In the genomic region with DNA sequence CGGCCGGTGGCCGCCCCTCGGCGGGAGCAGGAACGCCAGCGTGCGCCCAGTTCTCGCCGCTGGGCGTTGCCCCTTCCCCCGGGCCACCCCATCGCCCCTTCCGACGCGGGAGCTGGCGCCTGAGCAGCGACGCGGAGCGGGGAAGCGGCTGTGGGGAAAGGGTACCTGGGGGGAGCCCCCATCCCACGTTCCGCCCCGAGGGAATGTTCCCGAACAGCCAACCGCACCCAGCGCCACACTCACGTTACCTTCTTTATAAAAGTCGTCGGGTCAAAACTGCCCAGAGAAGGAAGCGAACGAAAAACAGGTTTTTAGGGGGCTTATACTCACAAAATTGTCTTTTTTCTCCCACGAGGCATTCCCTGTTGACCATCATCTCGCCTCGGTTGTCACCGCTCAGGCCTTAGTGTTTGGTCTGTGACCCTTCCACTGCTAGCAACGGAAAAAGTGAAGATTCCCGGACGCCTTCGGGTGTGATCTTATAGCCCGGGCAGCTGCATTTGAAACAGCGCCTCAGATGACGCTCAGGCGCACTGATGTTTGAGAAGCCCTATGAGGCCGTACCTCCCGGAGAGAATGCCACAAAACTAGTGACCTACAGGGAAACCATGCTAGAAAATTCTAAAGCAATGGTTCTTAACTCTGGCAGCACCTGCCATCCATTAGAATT, we compare ENCODE assay signal across 8 cellular contexts. TPM values are rescaled to one million over a fixed set of nuclear protein-coding genes. Genes with fewer than 3 reads are reported as not detected.
DNase-seq lines count a peak whose midpoint lies in the region; ATAC-seq and TF ChIP-seq lines count a peak whose summit lies in the region.

No MANE protein-coding gene starts in this region.

- H3K9me3 ChIP-seq in psoas muscle: no peaks in the 10 kb centered on the region

- no peaks in the 10 kb centered on the region for H3K36me3 ChIP-seq in psoas muscle (ENCODE audit: insufficient read depth in 1 of 2, low read depth in 1 of 2)

- 1 to 4% (median 1%) methylated on average over 32 to 47 of the region's 47 CpGs for WGBS in psoas muscle, 3 donors

- peaks cover 63% of the 10 kb centered on the region for H3K27me3 Mint-ChIP-seq in activated naive CD8-positive, alpha-beta T cell treated with anti-CD3 and anti-CD28 coated beads, Interleukin-2, amount 10 ng/mL, durations not matched to agents 7 days and 5 days

- no peaks in the 10 kb centered on the region for H3K36me3 Mint-ChIP-seq in activated naive CD8-positive, alpha-beta T cell treated with anti-CD3 and anti-CD28 coated beads, Interleukin-2, amount 10 ng/mL, durations not matched to agents 7 days and 5 days

- no peaks in the 10 kb centered on the region for H3K9me3 Mint-ChIP-seq in activated naive CD8-positive, alpha-beta T cell treated with anti-CD3 and anti-CD28 coated beads, Interleukin-2, amount 10 ng/mL, durations not matched to agents 7 days and 5 days

- H3K4me1 ChIP-seq in psoas muscle: no peaks in the 10 kb centered on the region

- H3K4me3 ChIP-seq in psoas muscle: peak overlapping the region; percentile 80

- ATAC-seq in activated naive CD8-positive, alpha-beta T cell treated with anti-CD3 and anti-CD28 coated beads, Interleukin-2, amount 10 ng/mL, durations not matched to agents 7 days and 5 days (ENCODE audit: low read depth): no peak
- ATAC-seq in left ventricle myocardium superior (peak; percentile 73), psoas muscle (peak in 3 of 4 donors; percentile 61 to 70 (median 62)), HG03097 (IDR thresholded peaks at IDR 0.05; ENCODE audit: low FRiP score, unreplicated experiment) (no peak), HG02981 (IDR thresholded peaks at IDR 0.05; ENCODE audit: unreplicated experiment) (no peak)

- no peak for TF ChIP-seq CTCF in psoas muscle (IDR thresholded peaks at IDR 0.05)

- H3K4me1 Mint-ChIP-seq in activated naive CD8-positive, alpha-beta T cell treated with anti-CD3 and anti-CD28 coated beads, Interleukin-2, amount 10 ng/mL, durations not matched to agents 7 days and 5 days: peaks cover 13% of the 10 kb centered on the region

- intact Hi-C loops in left ventricle myocardium superior (cut with micrococcal nuclease) (no loop called here), psoas muscle (cut with DNase I) (no loop called here)

- peaks cover 0 to 4% (median 0%) of the 10 kb centered on the region in 3 donors for H3K27me3 ChIP-seq in psoas muscle (ENCODE audit: insufficient read depth in 3 of 3, low read length in 2 of 3)

- H3K27ac ChIP-seq in psoas muscle: peak overlapping the region; percentile 27

- peak overlapping the region; percentile 77 for H3K27ac Mint-ChIP-seq in activated naive CD8-positive, alpha-beta T cell treated with anti-CD3 and anti-CD28 coated beads, Interleukin-2, amount 10 ng/mL, durations not matched to agents 7 days and 5 days

- H3K4me3 Mint-ChIP-seq in activated naive CD8-positive, alpha-beta T cell treated with anti-CD3 and anti-CD28 coated beads, Interleukin-2, amount 10 ng/mL, durations not matched to agents 7 days and 5 days: peak overlapping the region; percentile 94

- POLR2A ChIA-PET in activated naive CD8-positive, alpha-beta T cell treated with anti-CD3 and anti-CD28 coated beads, Interleukin-2, amount 10 ng/mL, durations not matched to agents 7 days and 5 days (lab: Charles Lee): no interaction called here

- DNase-seq in SIG-M5 treated with dmso at 0.1 percent for 504 hours (lab: John Stamatoyannopoulos, UW; ENCODE audit: unreplicated experiment) (peak; percentile 42), SIG-M5 (lab: John Stamatoyannopoulos, UW) (no peak), NCI-H146 (lab: John Stamatoyannopoulos, UW) (peak; percentile 60), left ventricle myocardium superior (peak; percentile 42), psoas muscle (peak in 1 of 2 donors; percentile 26)
- no peak for DNase-seq in activated naive CD8-positive, alpha-beta T cell treated with anti-CD3 and anti-CD28 coated beads, Interleukin-2, amount 10 ng/mL, durations not matched to agents 7 days and 5 days

RNA-seq across cellular contexts. Expression of a gene that starts 0.5 kb away (rescaled TPM):
- total RNA-seq in activated naive CD8-positive, alpha-beta T cell treated with anti-CD3 and anti-CD28 coated beads, Interleukin-2, amount 10 ng/mL, durations not matched to agents 7 days and 5 days: 1 to 10 TPM; 1.4 to 1.9 TPM
- total RNA-seq in left ventricle myocardium superior: 4.7 TPM
- total RNA-seq in psoas muscle: 1 to 10 TPM; 2.6 to 7.0 (median 3.5) TPM
- polyA plus RNA-seq in psoas muscle: 1 to 10 TPM; 3.4 to 4.6 (median 3.6) TPM

Comparison
In these comparisons a context has a peak if more than half of its experiments do, and no peak if none do; other contexts are left out.
1. DNase-seq: peak in SIG-M5 treated with dmso at 0.1 percent for 504 hours (single experiment), NCI-H146 (single experiment) and left ventricle myocardium superior (single experiment); none in SIG-M5 (single experiment) and activated naive CD8-positive, alpha-beta T cell treated with anti-CD3 and anti-CD28 coated beads, Interleukin-2, amount 10 ng/mL, durations not matched to agents 7 days and 5 days (single experiment).
2. ATAC-seq: peak in left ventricle myocardium superior (single experiment) and psoas muscle (3 of 4); none in activated naive CD8-positive, alpha-beta T cell treated with anti-CD3 and anti-CD28 coated beads, Interleukin-2, amount 10 ng/mL, durations not matched to agents 7 days and 5 days (single experiment), HG03097 (single experiment) and HG02981 (single experiment).